11 cellular contexts compared by ENCODE assay signal in the genomic region with DNA sequence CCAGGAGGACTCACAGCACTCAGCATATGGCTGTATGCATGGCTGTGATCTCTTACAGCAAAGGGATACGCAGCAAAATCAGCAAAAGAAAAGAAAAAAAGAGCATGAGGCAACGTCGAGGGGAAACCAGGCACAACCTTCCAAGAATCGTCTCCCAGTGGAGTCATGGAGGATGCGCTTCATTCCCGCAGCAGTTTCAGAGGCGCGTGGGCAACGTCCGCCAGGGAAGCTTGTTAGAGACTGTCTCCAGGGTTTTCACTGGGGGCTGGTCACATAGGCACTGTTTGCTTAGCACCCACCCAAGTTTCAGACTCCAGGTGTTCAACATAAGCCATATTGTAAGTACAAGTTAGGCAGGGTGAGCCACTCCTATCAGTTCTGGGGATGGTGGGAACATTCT. TPM values are rescaled to one million over a fixed set of nuclear protein-coding genes. Genes with fewer than 3 reads are reported as not detected.
"Had no signal": no experiment of that assay in that cellular context is flagged by ENCODE, and none has a peak within 500 bp of the region (broad histone marks: within the 10 kb centered on the region; RNA-seq: fewer than 3 reads in every experiment).

No MANE protein-coding gene starts in this region.

- H3K27ac ChIP-seq: GM23248, HL-60 had no signal

- DNase-seq: GM23248, GOT3, H7, HFFc6, KBM-7 had no signal

- FAIRE-seq: HepG2 had no signal

- H3K4me3 ChIP-seq: GM23248, HAP-1 had no signal

- ATAC-seq: HCT116, HepG2 had no signal

- H3K36me3 ChIP-seq: HAP-1 had no signal

- H3K9me3 ChIP-seq: HAP-1 had no signal

RNA-seq across cellular contexts. Expression of gene NSG2, which starts 44.6 kb away (rescaled TPM):
- total RNA-seq: GM23248, H4, HepG2, HFFc6, HT1080 had no signal
